19 cellular contexts compared by ENCODE assay signal in the genomic region with DNA sequence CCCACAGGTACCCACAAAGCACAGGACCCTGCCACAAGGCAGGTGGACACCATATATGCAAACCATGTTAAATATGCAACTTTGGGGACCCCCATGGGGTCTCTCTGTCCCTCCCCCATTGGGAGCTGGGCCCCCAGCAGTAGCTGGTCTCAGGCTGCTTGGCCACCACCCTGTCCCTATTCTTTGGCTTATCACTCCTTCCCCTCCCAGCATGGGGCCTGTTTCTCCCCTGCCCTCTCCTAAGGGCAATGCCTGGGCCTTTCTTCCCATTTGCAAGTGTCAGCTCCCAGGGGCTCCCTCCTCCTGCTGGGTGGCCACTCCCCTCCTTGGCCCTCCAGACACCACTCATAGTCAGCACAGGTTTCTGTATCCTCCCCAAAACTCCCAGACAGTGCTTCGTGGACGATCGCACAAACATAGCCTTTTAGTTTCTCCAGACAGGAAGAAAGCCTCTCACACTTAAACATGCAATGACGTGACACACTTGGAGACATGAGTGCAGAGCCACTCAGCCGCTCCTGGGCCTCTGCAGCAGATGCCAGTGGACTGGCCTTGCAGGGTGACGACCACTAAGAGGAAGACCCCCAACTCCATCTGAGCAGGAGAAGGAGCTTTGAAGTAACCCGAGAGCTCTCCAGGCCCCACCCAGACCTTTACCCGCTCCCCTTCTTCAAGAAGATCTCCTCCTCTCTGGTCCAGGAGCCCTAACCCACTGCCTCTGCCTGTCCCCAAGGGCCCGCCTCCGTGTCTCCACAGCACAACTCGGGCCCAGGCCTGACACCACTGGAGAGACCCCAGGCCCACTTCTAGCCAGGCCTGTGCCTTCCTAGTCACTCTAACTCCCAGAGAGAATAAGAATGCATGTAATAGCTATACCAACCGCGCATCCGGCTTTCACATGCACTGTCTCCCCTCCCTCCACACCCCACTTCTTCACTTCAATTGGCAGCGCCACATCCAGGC. TPM values are rescaled to one million over a fixed set of nuclear protein-coding genes. Genes with fewer than 3 reads are reported as not detected.
DNase-seq lines count a peak whose midpoint lies in the region; ATAC-seq, FAIRE-seq and TF ChIP-seq lines count a peak whose summit lies in the region.
"Had no signal": no experiment of that assay in that cellular context is flagged by ENCODE, and none has a peak within 500 bp of the region (broad histone marks: within the 10 kb centered on the region; RNA-seq: fewer than 3 reads in every experiment).

No MANE protein-coding gene starts in this region.

- H3K79me1 ChIP-seq in H1 (ENCODE audit: low read depth, low read length), result no peaks in the 10 kb centered on the region

- no peak overlapping the region for H3K9ac ChIP-seq in H1 (replicated peaks in 1 of 4; ENCODE audit: extremely low read depth in 1 of 4, low read depth in 3 of 4, low read length in 3 of 4)

- no peak overlapping the region for H2BK12ac ChIP-seq in H1 (ENCODE audit: low read depth, low read length)

- H3K14ac ChIP-seq in H1 (ENCODE audit: insufficient read length), result no peak overlapping the region

- CTCF ChIA-PET in H1 (lab: Charles Lee; ENCODE audit: partially characterized antibody), result interaction anchor here (0.8 to 3.2 kb wide), 13 partner anchors 10 to 186 kb away, joined by 3 to 28 read pairs (median 3); no protein-coding TSS in a partner anchor

- H2BK120ac ChIP-seq in H1 (replicated peaks; ENCODE audit: low read depth, low read length), result no peak overlapping the region

- H2BK5ac ChIP-seq in H1 (ENCODE audit: low read depth, low read length), result no peak overlapping the region

- H4K8ac ChIP-seq in H1 (ENCODE audit: extremely low read depth, insufficient read depth, low read length), result peak overlapping the region; percentile 15; the same call in 1 of the 2 replicates

- H3K18ac ChIP-seq in H1 (ENCODE audit: extremely low read depth, low read length), result no peak overlapping the region

- no peak for TF ChIP-seq EP300 in H1 (IDR thresholded peaks at IDR 0.05; ENCODE audit: borderline replicate concordance in 1 of 2, low read depth in 2 of 2, low read length in 2 of 2)

- H3K23ac ChIP-seq in H1 (ENCODE audit: insufficient read length), result no peak overlapping the region

- no peak overlapping the region for H3K4ac ChIP-seq in H1 (replicated peaks; ENCODE audit: insufficient read length, low read depth, low read length)

- TF ChIP-seq POLR2A in H1 (IDR thresholded peaks at IDR 0.05; ENCODE audit: control extremely low read depth in 1 of 2, low read depth in 2 of 2, low read length in 2 of 2), result no peak

- H2BK20ac ChIP-seq in H1 (ENCODE audit: low read length), result no peak overlapping the region

- H3K4me1 ChIP-seq in H1 (replicated peaks in 1 of 4; ENCODE audit: control insufficient read depth in 3 of 4, insufficient read depth in 4 of 4, low read length in 3 of 4), result no peaks in the 10 kb centered on the region; a peak in 1 of 7 replicates

- no peak overlapping the region for H3K4me3 ChIP-seq in H1 (ENCODE audit: extremely low read depth in 1 of 4, insufficient read depth in 2 of 4, low read depth in 3 of 4, low read length in 4 of 4)

- POLR2A ChIA-PET in activated naive CD8-positive, alpha-beta T cell treated with anti-CD3 and anti-CD28 coated beads, Interleukin-2, amount 10 ng/mL, durations not matched to agents 7 days and 5 days (lab: Charles Lee), result no interaction called here
- POLR2A ChIA-PET in H1 (lab: Charles Lee; ENCODE audit: partially characterized antibody), result interaction anchor here (1.3 to 1.5 kb wide), 2 partner anchors 9 to 141 kb away, joined by 3 to 4 read pairs; a partner anchor contains a TSS

- H3K27me3 Mint-ChIP-seq in activated naive CD8-positive, alpha-beta T cell treated with anti-CD3 and anti-CD28 coated beads, Interleukin-2, amount 10 ng/mL, durations not matched to agents 7 days and 5 days, result peaks cover 2% of the 10 kb centered on the region
- no peaks in the 10 kb centered on the region for H3K27me3 Mint-ChIP-seq in activated naive CD8-positive, alpha-beta T cell treated with anti-CD3 and anti-CD28 coated beads for 36 hours
- H3K27me3 Mint-ChIP-seq in nephron (ENCODE audit: low read depth), result peaks cover under 1% of the 10 kb centered on the region

- WGBS in H1 (ENCODE audit: extremely low coverage in 1 of 2, insufficient coverage in 1 of 2, insufficient read length in 1 of 2, insufficient replicate concordance in 2 of 2, low coverage in 1 of 2, low lambda C conversion rate in 2 of 2, missing lambda C conversion rate in 1 of 2), 2 experiments, result 93% methylated on average over 15 of the region's 15 CpGs; no CpG with 5 or more reads in 1 of the 2 experiments

- no peak overlapping the region for H3K56ac ChIP-seq in H1 (replicated peaks; ENCODE audit: insufficient read length, low read depth, low read length)

- FAIRE-seq in H1 (lab: Jason Lieb, UNC), result no peak
- FAIRE-seq: HTR-8/SVneo had no signal

- H2AFZ ChIP-seq in H1 (ENCODE audit: low read length), result no peak overlapping the region
- H2AFZ ChIP-seq: GM23338 had no signal

- H3K36me3 Mint-ChIP-seq in activated naive CD8-positive, alpha-beta T cell treated with anti-CD3 and anti-CD28 coated beads, Interleukin-2, amount 10 ng/mL, durations not matched to agents 7 days and 5 days, result peaks cover 12% of the 10 kb centered on the region
- no peaks in the 10 kb centered on the region for H3K36me3 Mint-ChIP-seq in activated naive CD8-positive, alpha-beta T cell treated with anti-CD3 and anti-CD28 coated beads for 36 hours
- H3K36me3 Mint-ChIP-seq in nephron (ENCODE audit: low read depth), result no peaks in the 10 kb centered on the region
- H3K36me3 Mint-ChIP-seq: CD4-positive, alpha-beta memory T cell had no signal

- no peak overlapping the region for H2AK5ac ChIP-seq in H1 (ENCODE audit: low read depth, low read length)

- H3K27ac Mint-ChIP-seq in activated naive CD8-positive, alpha-beta T cell treated with anti-CD3 and anti-CD28 coated beads, Interleukin-2, amount 10 ng/mL, durations not matched to agents 7 days and 5 days, result peak overlapping the region; percentile 94
- no peak overlapping the region for H3K27ac Mint-ChIP-seq in activated naive CD8-positive, alpha-beta T cell treated with anti-CD3 and anti-CD28 coated beads for 36 hours
- H3K27ac Mint-ChIP-seq in nephron, result peak overlapping the region; percentile 35 to 68 (median 47)
- H3K27ac Mint-ChIP-seq: GM23338, HFFc6 had no signal

- no peak for TF ChIP-seq CTCF in H1 (IDR thresholded peaks at IDR 0.05; ENCODE audit: control extremely low read depth in 1 of 3, insufficient read depth in 1 of 3, low read depth in 1 of 3, low read length in 3 of 3)
- TF ChIP-seq CTCF in nephron (IDR thresholded peaks at IDR 0.05; ENCODE audit: unreplicated experiment in 3 of 3), result no peak

- H3K9me3 ChIP-seq in H1 (ENCODE audit: insufficient read depth in 2 of 2, low read depth in 1 of 2, low read length in 1 of 2), result no peaks in the 10 kb centered on the region

- H3K23me2 ChIP-seq in H1 (ENCODE audit: low read depth, low read length), result no peaks in the 10 kb centered on the region

- H2BK15ac ChIP-seq in H1 (ENCODE audit: low read length), result 0 out of 2 replicates have a peak overlapping the region, but pooled peaks have one; percentile 29

- peaks cover 0 to 5% (median 0%) of the 10 kb centered on the region in 4 experiments; a peak in 1 of 8 replicates for H3K36me3 ChIP-seq in H1 (ENCODE audit: control insufficient read depth in 2 of 4, insufficient read depth in 4 of 4, low read length in 3 of 4)

- H3K79me2 ChIP-seq in H1 (ENCODE audit: control insufficient read depth in 1 of 2, insufficient read depth in 2 of 2, low read length in 2 of 2), result no peaks in the 10 kb centered on the region

- H3K27me3 ChIP-seq in H1 (replicated peaks in 1 of 4; ENCODE audit: control insufficient read depth in 3 of 4, extremely low read depth in 1 of 4, insufficient read depth in 3 of 4, low read length in 3 of 4), result no peaks in the 10 kb centered on the region; a peak in 1 of 7 replicates

- no peak overlapping the region for H3K27ac ChIP-seq in H1 (ENCODE audit: low read depth, low read length)

- DNase-seq in activated naive CD8-positive, alpha-beta T cell treated with anti-CD3 and anti-CD28 coated beads, Interleukin-2, amount 10 ng/mL, durations not matched to agents 7 days and 5 days, result no peak
- DNase-seq in activated naive CD8-positive, alpha-beta T cell treated with anti-CD3 and anti-CD28 coated beads for 36 hours, result no peak
- no peak for DNase-seq in H1 (ENCODE audit: low read depth in 1 of 2, low spot score in 2 of 2)
- DNase-seq in HuH-7.5 (ENCODE audit: low spot score), result no peak
- DNase-seq: CD4-positive, alpha-beta memory T cell; DND-41; GF-D8; HFFc6; KBM-7; NCI-H1105; NCI-H187; NCI-H748 treated with DMSO at 0.1 percent for 48 hours; PC-3 had no signal

- H3K4me1 Mint-ChIP-seq in activated naive CD8-positive, alpha-beta T cell treated with anti-CD3 and anti-CD28 coated beads, Interleukin-2, amount 10 ng/mL, durations not matched to agents 7 days and 5 days, result peaks cover 29% of the 10 kb centered on the region
- peaks cover 22% of the 10 kb centered on the region for H3K4me1 Mint-ChIP-seq in activated naive CD8-positive, alpha-beta T cell treated with anti-CD3 and anti-CD28 coated beads for 36 hours
- H3K4me1 Mint-ChIP-seq in nephron, result peaks cover 4% of the 10 kb centered on the region

- TF ChIP-seq RAD21 in H1 (IDR thresholded peaks at IDR 0.05 in 1 of 2, conservative IDR thresholded peaks at IDR 0.05 in 1 of 2; ENCODE audit: low read depth in 2 of 2, low read length in 2 of 2), result no peak

- H4K91ac ChIP-seq in H1 (replicated peaks; ENCODE audit: insufficient read length, low read length), result no peak overlapping the region

- no peak overlapping the region for H3K4me3 Mint-ChIP-seq in activated naive CD8-positive, alpha-beta T cell treated with anti-CD3 and anti-CD28 coated beads, Interleukin-2, amount 10 ng/mL, durations not matched to agents 7 days and 5 days
- H3K4me3 Mint-ChIP-seq in activated naive CD8-positive, alpha-beta T cell treated with anti-CD3 and anti-CD28 coated beads for 36 hours, result no peak overlapping the region
- no peak overlapping the region for H3K4me3 Mint-ChIP-seq in nephron
- H3K4me3 Mint-ChIP-seq: GM23338, HFFc6 had no signal

- H4K20me1 ChIP-seq in H1 (replicated peaks in 1 of 2; ENCODE audit: control insufficient read depth in 1 of 2, insufficient read depth in 2 of 2, low read length in 2 of 2), result no peaks in the 10 kb centered on the region

- H3K4me2 ChIP-seq in H1 (ENCODE audit: insufficient read depth in 1 of 2, low read depth in 2 of 2, low read length in 2 of 2), result no peak overlapping the region

- no peak overlapping the region for H4K5ac ChIP-seq in H1 (ENCODE audit: insufficient read length, low read depth, low read length)

- H3K9me3 Mint-ChIP-seq in activated naive CD8-positive, alpha-beta T cell treated with anti-CD3 and anti-CD28 coated beads, Interleukin-2, amount 10 ng/mL, durations not matched to agents 7 days and 5 days, result peaks cover 5% of the 10 kb centered on the region
- peaks cover 4% of the 10 kb centered on the region for H3K9me3 Mint-ChIP-seq in activated naive CD8-positive, alpha-beta T cell treated with anti-CD3 and anti-CD28 coated beads for 36 hours
- H3K9me3 Mint-ChIP-seq in nephron, result peaks cover 5% of the 10 kb centered on the region
- H3K9me3 Mint-ChIP-seq: GM23338 had no signal

- ATAC-seq in activated naive CD8-positive, alpha-beta T cell treated with anti-CD3 and anti-CD28 coated beads, Interleukin-2, amount 10 ng/mL, durations not matched to agents 7 days and 5 days (ENCODE audit: low read depth), result no peak
- ATAC-seq in GM21447 (IDR thresholded peaks at IDR 0.05; ENCODE audit: unreplicated experiment) (no peak), GM18498 (IDR thresholded peaks at IDR 0.05; ENCODE audit: unreplicated experiment) (no peak)
- ATAC-seq: PC-3 had no signal

RNA-seq across cellular contexts. Expression of a gene that starts 22.9 kb away (rescaled TPM):
- 10 to 100 TPM; 13.1 to 15.0 TPM for total RNA-seq in activated naive CD8-positive, alpha-beta T cell treated with anti-CD3 and anti-CD28 coated beads, Interleukin-2, amount 10 ng/mL, durations not matched to agents 7 days and 5 days
- total RNA-seq in activated naive CD8-positive, alpha-beta T cell treated with anti-CD3 and anti-CD28 coated beads for 36 hours, result 1 to 10 TPM; 4.3 to 5.3 TPM
- 16.0 and 16.3 TPM in 2 replicates for total RNA-seq in H1 (2021; fragmentation: NEBNext Ultra II Directional; extraction: Animal tissue kit (Norgen Biotek cat#: 25700))
- polyA plus RNA-seq in H1 (2011; rRNA removed), result 5.4 and 11.1 TPM in 2 replicates
- 4.6 TPM for polyA plus RNA-seq in H1 (2011; cell fraction: cytosol; rRNA removed)
- 8.9 TPM for polyA plus RNA-seq in H1 (2011; cell fraction: nucleus; rRNA removed)
- 5.5 to 10.2 TPM (median 9.5 TPM) in 4 replicates for polyA plus RNA-seq in H1 (2012, experiment 1 of 2)
- polyA plus RNA-seq in H1 (2012, experiment 2 of 2), result 3.8 TPM
- 15.6 TPM for polyA plus RNA-seq in H1 (2013, experiment 1 of 2)
- 16.1 TPM for polyA plus RNA-seq in H1 (2013, experiment 2 of 2)
- 0.22 and 0.63 TPM in 2 replicates for polyA minus RNA-seq in H1 (2011; rRNA and poly(A)+ RNA removed)
- 5.8 TPM for polyA minus RNA-seq in H1 (2011; cell fraction: cytosol; rRNA and poly(A)+ RNA removed)
- 12.1 TPM for polyA minus RNA-seq in H1 (2011; cell fraction: nucleus; rRNA and poly(A)+ RNA removed)

RNA-seq across cellular contexts. Expression of a gene that starts 55.7 kb away (rescaled TPM):
- 1 to 10 TPM; 1.2 to 1.5 TPM for total RNA-seq in activated naive CD8-positive, alpha-beta T cell treated with anti-CD3 and anti-CD28 coated beads, Interleukin-2, amount 10 ng/mL, durations not matched to agents 7 days and 5 days
- under 1 TPM; 0.64 to 0.82 TPM for total RNA-seq in activated naive CD8-positive, alpha-beta T cell treated with anti-CD3 and anti-CD28 coated beads for 36 hours
- total RNA-seq in H1 (2021; fragmentation: NEBNext Ultra II Directional; extraction: Animal tissue kit (Norgen Biotek cat#: 25700)), result 3.5 and 3.9 TPM in 2 replicates
- polyA plus RNA-seq in H1 (2011; rRNA removed), result 2.2 and 4.0 TPM in 2 replicates
- 1.9 TPM for polyA plus RNA-seq in H1 (2011; cell fraction: cytosol; rRNA removed)
- 7.6 TPM for polyA plus RNA-seq in H1 (2011; cell fraction: nucleus; rRNA removed)
- 3.0 to 5.7 TPM (median 4.7 TPM) in 4 replicates for polyA plus RNA-seq in H1 (2012, experiment 1 of 2)
- 3.1 TPM for polyA plus RNA-seq in H1 (2012, experiment 2 of 2)
- polyA plus RNA-seq in H1 (2013, experiment 1 of 2), result 2.7 TPM
- polyA plus RNA-seq in H1 (2013, experiment 2 of 2), result 2.5 TPM
- polyA minus RNA-seq in H1 (2011; rRNA and poly(A)+ RNA removed), result 1.2 and 1.3 TPM in 2 replicates
- polyA minus RNA-seq in H1 (2011; cell fraction: cytosol; rRNA and poly(A)+ RNA removed), result 2.1 TPM
- polyA minus RNA-seq in H1 (2011; cell fraction: nucleus; rRNA and poly(A)+ RNA removed), result 2.5 TPM
- total RNA-seq: M059J had no signal
